ENCODE assay signal across 12 cellular contexts in genomic region chr3:51753763-51754750, GRCh38. TPM values are rescaled to one million over a fixed set of nuclear protein-coding genes. Genes with fewer than 3 reads are reported as not detected.
DNase-seq lines count a peak whose midpoint lies in the region; ATAC-seq, FAIRE-seq and TF ChIP-seq lines count a peak whose summit lies in the region.
"Not testable (repeated sequence)": the region's sequence is repeated elsewhere in the genome, so short reads cannot be mapped to it uniquely, and the experiment has no call there.
"Had no signal": no experiment of that assay in that cellular context is flagged by ENCODE, and none has a peak within 500 bp of the region (broad histone marks: within the 10 kb centered on the region; RNA-seq: fewer than 3 reads in every experiment).

No MANE protein-coding gene starts in this region.

- WGBS in mesendoderm (ENCODE audit: extremely low coverage, insufficient coverage, low lambda C conversion rate) = no CpG with 5 or more reads among the region's 13 CpGs
- WGBS in pancreas, 2 donors = 36 to 45% methylated on average over 13 of the region's 13 CpGs

- H3K4me2 ChIP-seq in BLaER1 = peak overlapping the region; percentile 59
- H3K4me2 ChIP-seq in GM23338; mesendoderm (ENCODE audit: low read length): not testable (repeated sequence)
- peak overlapping the region; percentile 55 for H3K4me2 ChIP-seq in OCI-LY3 (ENCODE audit: low read length)

- not testable (repeated sequence) for H3K9me2 ChIP-seq in GM23338 (ENCODE audit: insufficient read depth)

- H3K27ac ChIP-seq in BLaER1; GM23338 (ENCODE audit: low read depth); OCI-LY3 (ENCODE audit: low read length): not testable (repeated sequence)
- H3K27ac ChIP-seq in mesendoderm (ENCODE audit: low read depth, low read length) = peak overlapping the region; percentile 5
- H3K27ac ChIP-seq in pancreas = peak overlapping the region in 1 of 4 donors; percentile 64

- not testable (repeated sequence) for H4K8ac ChIP-seq in mesendoderm (ENCODE audit: low read depth, low read length)

- H3K4ac ChIP-seq in mesendoderm (ENCODE audit: low read depth, low read length) = peak overlapping the region; percentile 36

- not testable (repeated sequence) for H3K4me3 ChIP-seq in BLaER1; GM23338; mesendoderm (ENCODE audit: low read length)
- H3K4me3 ChIP-seq in LNCaP clone FGC (ENCODE audit: low read depth, low read length) = peak overlapping the region; percentile 47
- peak overlapping the region; percentile 49 for H3K4me3 ChIP-seq in OCI-LY3 (ENCODE audit: low read length)
- H3K4me3 ChIP-seq in bronchial epithelial cell (ENCODE audit: low read depth, low read length) = peak overlapping the region; percentile 24
- peak overlapping the region; percentile 19 for H3K4me3 ChIP-seq in iPS-15b (ENCODE audit: low read depth, low read length)
- H3K4me3 ChIP-seq in pancreas = peak overlapping the region in 2 of 4 donors; percentile 25 to 28

- H3K4me1 Mint-ChIP-seq in GM23338 = peaks cover 24% of the 10 kb centered on the region

- H2BK5ac ChIP-seq in mesendoderm (ENCODE audit: low read length) = peak overlapping the region; percentile 64

- peak overlapping the region; percentile 59 for H3K56ac ChIP-seq in mesendoderm (ENCODE audit: low read length)

- not testable (repeated sequence) for H3K27me3 ChIP-seq in BLaER1; GM23338 (ENCODE audit: insufficient read depth); OCI-LY3 (ENCODE audit: low read depth, low read length); bronchial epithelial cell (ENCODE audit: control insufficient read depth, insufficient read depth, low read length); iPS-15b (ENCODE audit: control insufficient read depth, insufficient read depth, low read length); mesendoderm (ENCODE audit: insufficient read depth, low read length, poor library complexity); pancreas

- not testable (repeated sequence) for H3K36me3 ChIP-seq in BLaER1; GM23338 (ENCODE audit: insufficient read depth); OCI-LY3 (replicated peaks; ENCODE audit: low read depth, low read length); bronchial epithelial cell (ENCODE audit: control insufficient read depth, insufficient read depth, low read length); iPS-15b (ENCODE audit: control insufficient read depth, insufficient read depth, low read length); mesendoderm (ENCODE audit: control insufficient read depth, insufficient read depth, low read length); pancreas

- FAIRE-seq in bronchial epithelial cell (lab: Jason Lieb, UNC); pancreas (lab: Jason Lieb, UNC): not testable (repeated sequence)

- not testable (repeated sequence) for H3K18ac ChIP-seq in mesendoderm (ENCODE audit: low read length)

- not testable (repeated sequence) for H3K9ac ChIP-seq in BLaER1; iPS-15b (ENCODE audit: low read depth, low read length); mesendoderm (ENCODE audit: low read length)
- H3K9ac ChIP-seq in OCI-LY3 (ENCODE audit: low read length) = peak overlapping the region; percentile 23; the same call in 1 of the 2 replicates

- H2BK15ac ChIP-seq in mesendoderm (replicated peaks; ENCODE audit: low read depth) = not testable (repeated sequence)

- ATAC-seq in GM23338 (peak; percentile 69), pancreas (peak; percentile 87 to 94 (median 92))

- H3K4me1 ChIP-seq in BLaER1 (peaks cover 16% of the 10 kb centered on the region), GM23338 (ENCODE audit: insufficient read depth) (peaks cover 25% of the 10 kb centered on the region; the same call in 1 of the 2 replicates), OCI-LY3 (ENCODE audit: low read length) (peaks cover 32% of the 10 kb centered on the region), iPS-15b (ENCODE audit: control insufficient read depth, insufficient read depth, low read length) (peaks cover 15% of the 10 kb centered on the region)
- not testable (repeated sequence) for H3K4me1 ChIP-seq in mesendoderm (ENCODE audit: control insufficient read depth, low read depth, low read length); pancreas

- DNase-seq in GM23338 (ENCODE audit: low spot score) (peak; percentile 3), LNCaP clone FGC (ENCODE audit: low read depth) (peak; percentile 71), bronchial epithelial cell (ENCODE audit: low read depth) (peak; percentile 58), pancreas (peak in 2 of 6 donors; percentile 20 to 25)
- DNase-seq in mesendoderm = not testable (repeated sequence)

- not testable (repeated sequence) for H3K4me3 Mint-ChIP-seq in GM23338

- H3K23ac ChIP-seq in mesendoderm (ENCODE audit: low read length) = not testable (repeated sequence)

- not testable (repeated sequence) for H4K5ac ChIP-seq in mesendoderm (ENCODE audit: low read length)

- H3K9me3 Mint-ChIP-seq in GM23338 = peaks cover 14% of the 10 kb centered on the region

- not testable (repeated sequence) for H3K79me1 ChIP-seq in mesendoderm (ENCODE audit: low read length)

- H3K27me3 Mint-ChIP-seq in GM23338 (ENCODE audit: insufficient read depth, low read depth, poor library complexity) = not testable (repeated sequence)

- intact Hi-C loops in pancreas (cut with DNase I) = not testable (repeated sequence)

- not testable (repeated sequence) for H3K36me3 Mint-ChIP-seq in GM23338 (ENCODE audit: low read depth)

- H4K20me1 ChIP-seq in BLaER1; GM23338 (replicated peaks; ENCODE audit: insufficient read depth); OCI-LY3 (ENCODE audit: insufficient read depth, low read length): not testable (repeated sequence)

- H2AFZ ChIP-seq in GM23338 (peak overlapping the region; percentile 4; the same call in 1 of the 2 replicates), OCI-LY3 (ENCODE audit: low read depth, low read length) (peak overlapping the region; percentile 50; the same call in 1 of the 2 replicates)

- peaks cover 18% of the 10 kb centered on the region for H3K9me3 ChIP-seq in BLaER1
- not testable (repeated sequence) for H3K9me3 ChIP-seq in OCI-LY3 (ENCODE audit: insufficient read depth, low read length); iPS-15b (ENCODE audit: control insufficient read depth, insufficient read depth, low read length); pancreas

- not testable (repeated sequence) for H2AK5ac ChIP-seq in mesendoderm (ENCODE audit: low read length)

- not testable (repeated sequence) for H3K27ac Mint-ChIP-seq in GM23338

- not testable (repeated sequence) for H3F3A ChIP-seq in GM23338 (replicated peaks; ENCODE audit: low read depth)

- TF ChIP-seq CTCF in GM23338 (conservative IDR thresholded peaks at IDR 0.05; ENCODE audit: low read depth in 2 of 2); LNCaP clone FGC (IDR thresholded peaks at IDR 0.05; ENCODE audit: control insufficient read depth, extremely low read depth, insufficient read depth); OCI-LY3 (IDR thresholded peaks at IDR 0.05; ENCODE audit: low read depth, low read length); bronchial epithelial cell (IDR thresholded peaks at IDR 0.05; ENCODE audit: insufficient read depth, low read length, severe bottlenecking); pancreas (IDR thresholded peaks at IDR 0.05): not testable (repeated sequence)

- H2BK120ac ChIP-seq in mesendoderm (ENCODE audit: low read depth, low read length) = not testable (repeated sequence)

- H3K79me2 ChIP-seq in GM23338 (replicated peaks; ENCODE audit: insufficient read depth); OCI-LY3 (ENCODE audit: low read length); mesendoderm (ENCODE audit: control insufficient read depth, insufficient read depth, low read length): not testable (repeated sequence)

RNA-seq across cellular contexts. Expression of gene IQCF6, which starts 25.0 kb away (rescaled TPM):
- total RNA-seq in GM23338 (2014; rRNA removed; shearing (Covaris generic)) = not detected in 2 replicates
- polyA plus RNA-seq in GM23338 (2016; fragmentation: Nextera tagmentation; extraction: Ambion mirVana) = not detected in 2 replicates
- total RNA-seq in bronchial epithelial cell = not detected in 2 replicates
- not detected for polyA plus RNA-seq in mesendoderm (2013, experiment 1 of 2)
- not detected for polyA plus RNA-seq in mesendoderm (2013, experiment 2 of 2)
- not detected for total RNA-seq in pancreas
- not detected for polyA plus RNA-seq in pancreas
- total RNA-seq: A172; CD4-positive, alpha-beta memory T cell; MCF 10A had no signal
- polyA plus RNA-seq: BJ; CD4-positive, alpha-beta memory T cell had no signal

RNA-seq across cellular contexts. Expression of gene GRM2, which starts 47.2 kb away (rescaled TPM):
- total RNA-seq in GM23338 (2014; rRNA removed; shearing (Covaris generic)) = 5.1 and 5.2 TPM in 2 replicates
- polyA plus RNA-seq in GM23338 (2016; fragmentation: Nextera tagmentation; extraction: Ambion mirVana) (2.1 and 3.1 TPM in 2 replicates), pancreas (under 1 TPM; 0.34 to 0.45 TPM)
- total RNA-seq in bronchial epithelial cell (under 0.01 TPM in 2 replicates), pancreas (under 1 TPM; 0.09 to 0.51 (median 0.20) TPM)
- 2.7 TPM for polyA plus RNA-seq in mesendoderm (2013, experiment 1 of 2)
- 2.4 TPM for polyA plus RNA-seq in mesendoderm (2013, experiment 2 of 2)
- total RNA-seq: A172 had no signal
